In genomic region chr1:157969693-157970485, GRCh38 we compare ENCODE assay signal across 1 cellular context.
TF ChIP-seq lines count a peak whose summit lies in the region.

No MANE protein-coding gene starts in this region.

TF ChIP-seq in WTC11, 78 proteins besides CTCF, POLR2A, EP300 and RAD21 (continued from another document):
- TF ChIP-seq ZMAT4 (CRISPR knock-in tag; IDR thresholded peaks at IDR 0.05) (no peak), ATF6 (CRISPR knock-in tag; IDR thresholded peaks at IDR 0.05) (no peak), OVOL2 (CRISPR knock-in tag; IDR thresholded peaks at IDR 0.05; ENCODE audit: borderline replicate concordance) (no peak), NFE2L1 (CRISPR knock-in tag; IDR thresholded peaks at IDR 0.05) (no peak), USF2 (CRISPR knock-in tag; IDR thresholded peaks at IDR 0.05) (no peak)
TF ChIP-seq in WTC11: peak in this region for 0.
